In genomic region chr6:127366281-127367022, GRCh38 we compare ENCODE assay signal across 11 cellular contexts. TPM values are rescaled to one million over a fixed set of nuclear protein-coding genes. Genes with fewer than 3 reads are reported as not detected.
DNase-seq lines count a peak whose midpoint lies in the region; ATAC-seq and TF ChIP-seq lines count a peak whose summit lies in the region.
"Had no signal": no experiment of that assay in that cellular context is flagged by ENCODE, and none has a peak within 500 bp of the region (broad histone marks: within the 10 kb centered on the region; RNA-seq: fewer than 3 reads in every experiment).

No MANE protein-coding gene starts in this region.

- H3K4me1 ChIP-seq in SJCRH30, result peaks cover 3% of the 10 kb centered on the region; the same call in 1 of the 2 replicates
- H3K4me1 ChIP-seq in subcutaneous abdominal adipose tissue (ENCODE audit: control insufficient read depth in 5 of 5, insufficient read depth in 5 of 5, low read length in 5 of 5), result peaks cover 0 to 12% (median 6%) of the 10 kb centered on the region in 5 donors

- H3K36me3 ChIP-seq in SJCRH30 (no peaks in the 10 kb centered on the region), subcutaneous abdominal adipose tissue (ENCODE audit: control insufficient read depth in 5 of 5, insufficient read depth in 5 of 5, low read length in 5 of 5) (peaks cover 0 to 3% (median 0%) of the 10 kb centered on the region in 5 donors), WERI-Rb-1 (no peaks in the 10 kb centered on the region)
- H3K36me3 ChIP-seq: cardiac muscle cell had no signal

- ATAC-seq in GM21529 (IDR thresholded peaks at IDR 0.05; ENCODE audit: unreplicated experiment), result no peak
- ATAC-seq in GM21447 (IDR thresholded peaks at IDR 0.05; ENCODE audit: unreplicated experiment), result no peak

- H3K4me3 ChIP-seq in SJCRH30 (no peak overlapping the region), foreskin fibroblast (ENCODE audit: low read depth in 1 of 2, low read length in 2 of 2) (no peak overlapping the region), subcutaneous abdominal adipose tissue (ENCODE audit: low read depth in 1 of 5, low read length in 5 of 5) (peak overlapping the region in 3 of 5 donors; percentile 6 to 48 (median 33)), WERI-Rb-1 (ENCODE audit: low read depth, low read length) (no peak overlapping the region)
- H3K4me3 ChIP-seq: cardiac muscle cell had no signal

- no peaks in the 10 kb centered on the region for H3K27me3 ChIP-seq in SJCRH30
- no peaks in the 10 kb centered on the region for H3K27me3 ChIP-seq in subcutaneous abdominal adipose tissue (ENCODE audit: control insufficient read depth in 5 of 5, insufficient read depth in 4 of 5, low read length in 5 of 5)
- no peaks in the 10 kb centered on the region for H3K27me3 ChIP-seq in WERI-Rb-1 (ENCODE audit: insufficient read depth, low read depth, severe bottlenecking)
- H3K27me3 ChIP-seq: cardiac muscle cell had no signal

- DNase-seq in DMS53 (lab: John Stamatoyannopoulos, UW) (peak; percentile 8), DMS53 treated with DMSO at 0.1 percent for 48 hours (lab: John Stamatoyannopoulos, UW; ENCODE audit: unreplicated experiment) (no peak), SJCRH30 (peak; percentile 16 to 33), foreskin fibroblast (peak; percentile 93 to 96), WERI-Rb-1 (no peak)

- H3K9ac ChIP-seq in subcutaneous abdominal adipose tissue (ENCODE audit: low read length in 5 of 5), result no peak overlapping the region
- H3K9ac ChIP-seq: KMS-11 had no signal

- H3K27ac ChIP-seq in SJCRH30 (peak overlapping the region; percentile 2; the same call in 1 of the 2 replicates), subcutaneous abdominal adipose tissue (ENCODE audit: low read depth, low read length) (no peak overlapping the region), WERI-Rb-1 (no peak overlapping the region)
- H3K27ac ChIP-seq: 22Rv1, cardiac muscle cell, KMS-11 had no signal

- H3K9me3 ChIP-seq in SJCRH30 (replicated peaks) (no peaks in the 10 kb centered on the region), subcutaneous abdominal adipose tissue (ENCODE audit: control insufficient read depth in 5 of 5, low read length in 5 of 5) (peaks cover 0 to 6% (median 4%) of the 10 kb centered on the region in 5 donors), WERI-Rb-1 (ENCODE audit: severe bottlenecking) (no peaks in the 10 kb centered on the region)

- TF ChIP-seq CTCF in foreskin fibroblast (IDR thresholded peaks at IDR 0.05; ENCODE audit: low read depth, low read length), result no peak
- no peak for TF ChIP-seq CTCF in WERI-Rb-1 (IDR thresholded peaks at IDR 0.05; ENCODE audit: low read depth, low read length)

RNA-seq across cellular contexts. Expression of gene ECHDC1, which starts 23.0 kb away (rescaled TPM):
- 70.2 and 77.2 TPM in 2 replicates for total RNA-seq in SJCRH30 (2014; rRNA removed; shearing (Covaris generic))

Comparison
In these comparisons a context has a peak if more than half of its experiments do, and no peak if none do; other contexts are left out.
1. DNase-seq: peak in DMS53 (single experiment), SJCRH30 (2 of 2) and foreskin fibroblast (2 of 2); none in DMS53 treated with DMSO at 0.1 percent for 48 hours (single experiment) and WERI-Rb-1 (single experiment).
2. H3K4me3 ChIP-seq: peak in subcutaneous abdominal adipose tissue (3 of 5); none in SJCRH30 (single experiment), foreskin fibroblast (0 of 2) and WERI-Rb-1 (single experiment).